ENCODE assay signal across 1 cellular context in genomic region chr13:97194473-97194872, GRCh38.
TF ChIP-seq lines count a peak whose summit lies in the region.

No MANE protein-coding gene starts in this region.

TF ChIP-seq in SK-N-SH, 30 proteins besides CTCF, POLR2A, EP300 and RAD21 (continued from another document):
- no peak for TF ChIP-seq USF2 (IDR thresholded peaks at IDR 0.05; ENCODE audit: borderline replicate concordance, low read depth, low read length)
TF ChIP-seq in SK-N-SH: peak in this region for 6.
